23 cellular contexts compared by ENCODE assay signal in the genomic region with DNA sequence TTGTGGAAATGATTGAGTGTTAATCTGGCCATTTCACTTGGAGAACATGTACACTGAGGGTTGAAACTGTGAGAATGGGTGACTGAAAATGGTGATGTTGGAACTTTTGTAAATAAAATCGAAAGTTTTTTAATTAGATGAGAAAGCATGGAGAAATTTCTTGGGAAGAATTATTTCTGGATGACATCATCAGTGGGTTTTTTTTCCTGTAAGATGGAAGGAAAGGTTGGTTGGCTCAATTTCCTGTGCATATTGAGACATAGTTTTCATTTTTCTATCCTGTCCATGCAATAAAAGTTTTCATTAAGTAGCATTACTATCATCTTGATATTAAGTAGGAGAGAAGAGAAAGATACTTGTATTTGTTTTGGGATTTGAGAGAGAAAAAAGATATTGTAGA.
DNase-seq lines count a peak whose midpoint lies in the region; ATAC-seq and TF ChIP-seq lines count a peak whose summit lies in the region.
"Had no signal": no experiment of that assay in that cellular context is flagged by ENCODE, and none has a peak within 500 bp of the region (broad histone marks: within the 10 kb centered on the region; RNA-seq: fewer than 3 reads in every experiment).

No MANE protein-coding gene starts in this region.

- no peak for ATAC-seq in SK-N-SH treated with all-trans-retinoic acid at 6 μM for 48 hours
- no peak for ATAC-seq in stimulated activated memory B cell treated with anti-CD40 and anti-IgM and Interleukin-4, amounts not matched to agents 10 μg/mL and 1 μg/mL and 100 μg/mL, for 72 hours
- no peak for ATAC-seq in HG03565 (IDR thresholded peaks at IDR 0.05; ENCODE audit: unreplicated experiment)
- ATAC-seq: GM12878, Panc1, T-cell had no signal

- no peaks in the 10 kb centered on the region for H3K27me3 Mint-ChIP-seq in stimulated activated memory B cell treated with anti-CD40 and anti-IgM and Interleukin-4, amounts not matched to agents 10 μg/mL and 1 μg/mL and 100 μg/mL, for 72 hours
- H3K27me3 Mint-ChIP-seq: IgD-negative memory B cell had no signal

- H2AFZ ChIP-seq in SK-N-SH (ENCODE audit: low read depth), result peak overlapping the region; percentile 65; the same call in 1 of the 2 replicates

- H3K79me2 ChIP-seq in SK-N-SH (ENCODE audit: insufficient read depth), result no peaks in the 10 kb centered on the region

- POLR2A ChIA-PET in SK-N-SH (lab: Yijun Ruan, JAX), result no interaction called here

- WGBS in SK-N-SH (ENCODE audit: low lambda C conversion rate), result 2% methylated on average over 1 of the region's 1 CpG

- no peak for DNase-seq in SK-N-SH
- DNase-seq in HCEC 1CT, result peak; percentile 6
- peak; percentile 12 for DNase-seq in epithelial cell of esophagus (ENCODE audit: low read depth)
- peak; percentile 9 for DNase-seq in kidney tubule cell (ENCODE audit: low spot score)
- DNase-seq in NCI-H2029 (lab: John Stamatoyannopoulos, UW), result no peak
- DNase-seq: DMS53; H9; MG63; NCI-H1417; NCI-H1694 treated with DMSO at 0.1 percent for 48 hours; NCI-H69; NK-92 treated with Interleukin-12 subunit alpha and Interleukin-12 subunit beta, amount 100 ng/mL, for 24 hours; SIG-M5; T-cell had no signal

- no peaks in the 10 kb centered on the region for H3K36me3 Mint-ChIP-seq in stimulated activated memory B cell treated with anti-CD40 and anti-IgM and Interleukin-4, amounts not matched to agents 10 μg/mL and 1 μg/mL and 100 μg/mL, for 72 hours
- H3K36me3 Mint-ChIP-seq: CD14-positive monocyte, IgD-negative memory B cell, T-cell had no signal

- no peaks in the 10 kb centered on the region for H3K9me2 ChIP-seq in SK-N-SH

- no peak overlapping the region for H3K27ac Mint-ChIP-seq in stimulated activated memory B cell treated with anti-CD40 and anti-IgM and Interleukin-4, amounts not matched to agents 10 μg/mL and 1 μg/mL and 100 μg/mL, for 72 hours
- H3K27ac Mint-ChIP-seq: B cell, CD14-positive monocyte, H9, IgD-negative memory B cell, T-cell had no signal

- no peaks in the 10 kb centered on the region for H3F3A ChIP-seq in SK-N-SH (replicated peaks; ENCODE audit: insufficient read depth)

- H3K4me3 Mint-ChIP-seq in stimulated activated memory B cell treated with anti-CD40 and anti-IgM and Interleukin-4, amounts not matched to agents 10 μg/mL and 1 μg/mL and 100 μg/mL, for 72 hours, result no peak overlapping the region
- H3K4me3 Mint-ChIP-seq: B cell, CD14-positive monocyte, H9, IgD-negative memory B cell, T-cell had no signal

- H3K36me3 ChIP-seq in SK-N-SH (replicated peaks in 1 of 2; ENCODE audit: control insufficient read depth in 1 of 2, insufficient read depth in 2 of 2, low read length in 1 of 2), result no peaks in the 10 kb centered on the region
- H3K36me3 ChIP-seq: MG63 had no signal

- TF ChIP-seq RAD21 in SK-N-SH (IDR thresholded peaks at IDR 0.05; ENCODE audit: low read length), result no peak

- no peaks in the 10 kb centered on the region for H3K27me3 ChIP-seq in SK-N-SH (ENCODE audit: insufficient read depth)
- H3K27me3 ChIP-seq: MG63 had no signal

- H3K9me3 ChIP-seq in SK-N-SH, result no peaks in the 10 kb centered on the region
- H3K9me3 ChIP-seq: MG63 had no signal

- H3K27ac ChIP-seq in SK-N-SH (ENCODE audit: low read depth in 2 of 2, low read length in 1 of 2), result no peak overlapping the region
- H3K27ac ChIP-seq: 22Rv1 had no signal

- H4K20me1 ChIP-seq in SK-N-SH (ENCODE audit: insufficient read depth), result no peaks in the 10 kb centered on the region

- H3K4me1 Mint-ChIP-seq in stimulated activated memory B cell treated with anti-CD40 and anti-IgM and Interleukin-4, amounts not matched to agents 10 μg/mL and 1 μg/mL and 100 μg/mL, for 72 hours, result peaks cover 5% of the 10 kb centered on the region
- H3K4me1 Mint-ChIP-seq: CD14-positive monocyte, T-cell had no signal

- H3K4me2 ChIP-seq in SK-N-SH, result no peak overlapping the region

- TF ChIP-seq EP300 in SK-N-SH (IDR thresholded peaks at IDR 0.05; ENCODE audit: borderline replicate concordance in 1 of 2, low read depth in 1 of 2, low read length in 1 of 2), result no peak

- TF ChIP-seq CTCF in SK-N-SH (IDR thresholded peaks at IDR 0.05), result no peak
- no peak for TF ChIP-seq CTCF in epithelial cell of esophagus (IDR thresholded peaks at IDR 0.05; ENCODE audit: insufficient read depth, low read depth, low read length, missing control alignments)

- H3K9me3 Mint-ChIP-seq in stimulated activated memory B cell treated with anti-CD40 and anti-IgM and Interleukin-4, amounts not matched to agents 10 μg/mL and 1 μg/mL and 100 μg/mL, for 72 hours, result peaks cover 3% of the 10 kb centered on the region

- no peak overlapping the region for H3K4me3 ChIP-seq in SK-N-SH (ENCODE audit: low read depth in 2 of 2, low read length in 1 of 2)
- H3K4me3 ChIP-seq in epithelial cell of esophagus (ENCODE audit: low read length), result no peak overlapping the region
- H3K4me3 ChIP-seq: GM12878, MG63 had no signal

- CTCF ChIA-PET in SK-N-SH (lab: Yijun Ruan, JAX), result interaction anchor here (0.6 kb wide), 1 partner anchor 434 kb away, joined by 3 read pairs; no protein-coding TSS in a partner anchor

- H3K9ac ChIP-seq in SK-N-SH, result no peak overlapping the region

- no peaks in the 10 kb centered on the region for H3K4me1 ChIP-seq in SK-N-SH (ENCODE audit: control insufficient read depth in 1 of 2, insufficient read depth in 2 of 2, low read depth in 1 of 2, low read length in 1 of 2)

TF ChIP-seq in SK-N-SH, 30 proteins besides CTCF, POLR2A, EP300 and RAD21:
- no peak for TF ChIP-seq MEF2A (IDR thresholded peaks at IDR 0.05; ENCODE audit: borderline replicate concordance, low read depth)
- no peak for TF ChIP-seq CHD2 (IDR thresholded peaks at IDR 0.05; ENCODE audit: low read length, partially characterized antibody)
- no peak for TF ChIP-seq SMC3 (IDR thresholded peaks at IDR 0.05; ENCODE audit: low read depth, low read length)
- no peak for TF ChIP-seq GABPA (IDR thresholded peaks at IDR 0.05; ENCODE audit: low read depth)

TF ChIP-seq in SK-N-SH treated with all-trans-retinoic acid at 6 μM for 48 hours, 23 proteins besides CTCF, POLR2A, EP300 and RAD21:
- TF ChIP-seq, protein P1, sequence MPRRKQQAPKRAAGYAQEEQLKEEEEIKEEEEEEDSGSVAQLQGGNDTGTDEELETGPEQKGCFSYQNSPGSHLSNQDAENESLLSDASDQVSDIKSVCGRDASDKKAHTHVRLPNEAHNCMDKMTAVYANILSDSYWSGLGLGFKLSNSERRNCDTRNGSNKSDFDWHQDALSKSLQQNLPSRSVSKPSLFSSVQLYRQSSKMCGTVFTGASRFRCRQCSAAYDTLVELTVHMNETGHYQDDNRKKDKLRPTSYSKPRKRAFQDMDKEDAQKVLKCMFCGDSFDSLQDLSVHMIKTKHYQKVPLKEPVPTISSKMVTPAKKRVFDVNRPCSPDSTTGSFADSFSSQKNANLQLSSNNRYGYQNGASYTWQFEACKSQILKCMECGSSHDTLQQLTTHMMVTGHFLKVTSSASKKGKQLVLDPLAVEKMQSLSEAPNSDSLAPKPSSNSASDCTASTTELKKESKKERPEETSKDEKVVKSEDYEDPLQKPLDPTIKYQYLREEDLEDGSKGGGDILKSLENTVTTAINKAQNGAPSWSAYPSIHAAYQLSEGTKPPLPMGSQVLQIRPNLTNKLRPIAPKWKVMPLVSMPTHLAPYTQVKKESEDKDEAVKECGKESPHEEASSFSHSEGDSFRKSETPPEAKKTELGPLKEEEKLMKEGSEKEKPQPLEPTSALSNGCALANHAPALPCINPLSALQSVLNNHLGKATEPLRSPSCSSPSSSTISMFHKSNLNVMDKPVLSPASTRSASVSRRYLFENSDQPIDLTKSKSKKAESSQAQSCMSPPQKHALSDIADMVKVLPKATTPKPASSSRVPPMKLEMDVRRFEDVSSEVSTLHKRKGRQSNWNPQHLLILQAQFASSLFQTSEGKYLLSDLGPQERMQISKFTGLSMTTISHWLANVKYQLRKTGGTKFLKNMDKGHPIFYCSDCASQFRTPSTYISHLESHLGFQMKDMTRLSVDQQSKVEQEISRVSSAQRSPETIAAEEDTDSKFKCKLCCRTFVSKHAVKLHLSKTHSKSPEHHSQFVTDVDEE (CRISPR knock-in tag; IDR thresholded peaks at IDR 0.05), result no peak
- TF ChIP-seq TCF4 (CRISPR knock-in tag; IDR thresholded peaks at IDR 0.05; ENCODE audit: borderline replicate concordance) (no peak), ZFP30 (CRISPR knock-in tag; IDR thresholded peaks at IDR 0.05) (no peak)
- TF ChIP-seq, protein P2, sequence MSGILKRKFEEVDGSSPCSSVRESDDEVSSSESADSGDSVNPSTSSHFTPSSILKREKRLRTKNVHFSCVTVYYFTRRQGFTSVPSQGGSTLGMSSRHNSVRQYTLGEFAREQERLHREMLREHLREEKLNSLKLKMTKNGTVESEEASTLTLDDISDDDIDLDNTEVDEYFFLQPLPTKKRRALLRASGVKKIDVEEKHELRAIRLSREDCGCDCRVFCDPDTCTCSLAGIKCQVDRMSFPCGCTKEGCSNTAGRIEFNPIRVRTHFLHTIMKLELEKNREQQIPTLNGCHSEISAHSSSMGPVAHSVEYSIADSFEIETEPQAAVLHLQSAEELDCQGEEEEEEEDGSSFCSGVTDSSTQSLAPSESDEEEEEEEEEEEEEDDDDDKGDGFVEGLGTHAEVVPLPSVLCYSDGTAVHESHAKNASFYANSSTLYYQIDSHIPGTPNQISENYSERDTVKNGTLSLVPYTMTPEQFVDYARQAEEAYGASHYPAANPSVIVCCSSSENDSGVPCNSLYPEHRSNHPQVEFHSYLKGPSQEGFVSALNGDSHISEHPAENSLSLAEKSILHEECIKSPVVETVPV (CRISPR knock-in tag; IDR thresholded peaks at IDR 0.05), result no peak

Comparison
In these comparisons a context has a peak if more than half of its experiments do, and no peak if none do; other contexts are left out.
1. DNase-seq: peak in HCEC 1CT (single experiment), epithelial cell of esophagus (single experiment) and kidney tubule cell (single experiment); none in SK-N-SH (single experiment) and NCI-H2029 (single experiment).